Comparison of ENCODE assay signal across 1 cellular context in the genomic region with DNA sequence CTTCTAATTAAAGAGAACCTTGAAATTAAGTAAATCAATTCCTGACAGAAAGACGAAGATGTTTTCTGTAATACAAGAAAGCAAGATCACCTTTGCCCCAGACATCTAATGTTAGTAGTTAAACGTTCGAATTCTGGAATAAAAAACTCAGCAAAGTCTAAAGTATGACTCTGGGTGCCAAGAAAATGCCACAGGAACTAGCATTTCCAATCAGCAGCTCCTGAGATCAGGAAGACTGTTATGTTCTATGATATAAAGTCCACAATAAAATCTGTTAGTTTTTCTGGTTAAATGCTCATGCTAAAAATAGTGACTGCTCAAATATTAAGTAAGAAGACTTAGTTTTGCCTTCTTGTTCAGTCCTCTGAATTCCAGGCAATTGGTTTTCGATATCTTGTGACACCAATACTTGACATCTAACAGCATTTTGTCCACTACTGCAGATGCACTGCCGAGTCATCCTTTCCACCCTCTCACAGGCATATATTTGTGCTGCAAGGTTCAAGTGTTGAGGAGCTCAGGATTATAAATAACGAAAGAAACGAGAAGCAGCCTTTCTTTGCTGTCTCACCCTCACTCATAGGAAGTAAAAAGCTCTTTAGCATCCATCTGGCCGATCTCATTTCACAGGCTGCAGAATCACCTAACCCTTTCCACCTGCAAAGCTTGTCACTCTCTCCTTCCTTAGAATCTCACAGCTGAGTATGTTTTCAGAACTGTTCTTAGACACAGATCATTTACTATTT.
TF ChIP-seq lines count a peak whose summit lies in the region.

No MANE protein-coding gene starts in this region.

TF ChIP-seq in WTC11, 78 proteins besides CTCF, POLR2A, EP300 and RAD21 (continued from another document):
- TF ChIP-seq, protein P1, sequence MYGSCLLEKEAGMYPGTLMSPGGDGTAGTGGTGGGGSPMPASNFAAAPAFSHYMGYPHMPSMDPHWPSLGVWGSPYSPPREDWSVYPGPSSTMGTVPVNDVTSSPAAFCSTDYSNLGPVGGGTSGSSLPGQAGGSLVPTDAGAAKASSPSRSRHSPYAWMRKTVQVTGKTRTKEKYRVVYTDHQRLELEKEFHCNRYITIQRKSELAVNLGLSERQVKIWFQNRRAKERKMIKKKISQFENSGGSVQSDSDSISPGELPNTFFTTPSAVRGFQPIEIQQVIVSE (CRISPR knock-in tag; IDR thresholded peaks at IDR 0.05; ENCODE audit: borderline replicate concordance), result no peak
- TF ChIP-seq ZNF219 (CRISPR knock-in tag; IDR thresholded peaks at IDR 0.05; ENCODE audit: borderline replicate concordance), result no peak
